ENCODE assay signal across 8 cellular contexts in the genomic region with DNA sequence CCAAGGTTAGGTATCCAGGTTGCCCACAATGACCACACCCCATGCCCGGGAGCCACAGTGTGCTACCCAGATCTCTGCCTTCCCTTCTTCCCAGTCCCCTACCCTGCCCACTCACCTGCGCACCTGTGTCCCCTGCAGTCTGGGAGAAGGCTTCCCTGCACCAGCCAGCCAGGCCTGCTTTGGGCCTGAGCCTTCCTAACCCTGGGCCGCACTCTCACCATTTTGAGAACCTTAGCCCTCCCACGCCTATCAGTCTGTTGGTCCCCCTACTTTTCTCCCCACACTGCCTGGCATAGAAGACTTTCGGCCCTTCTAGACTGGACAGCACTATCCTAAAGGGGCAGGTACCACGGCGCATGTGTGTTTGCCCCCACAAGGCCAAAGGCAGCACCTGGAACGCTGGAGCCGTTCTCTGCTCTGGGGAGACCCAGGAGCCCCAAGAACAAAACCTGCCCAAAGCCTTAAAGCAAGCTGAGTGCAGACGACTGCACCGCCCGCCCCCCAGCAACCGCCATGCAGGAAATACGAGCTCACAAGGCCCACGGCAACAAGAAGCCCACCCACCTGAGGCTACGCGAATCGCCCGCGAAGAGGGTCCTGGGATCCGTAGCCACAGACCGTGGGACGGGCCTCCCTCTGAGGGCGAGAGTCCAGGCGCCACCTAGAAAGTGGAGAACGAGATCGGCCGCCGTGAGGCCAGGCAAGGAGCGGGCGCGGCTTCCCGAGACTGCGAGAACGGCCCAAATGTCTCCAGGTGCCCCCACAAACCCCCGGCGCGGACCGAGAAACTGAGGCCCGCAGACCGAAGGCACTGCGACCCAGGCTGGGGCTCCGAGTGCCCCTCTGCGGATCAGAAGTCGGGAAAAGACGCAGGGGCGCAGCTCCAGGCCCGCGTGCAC. TPM values are rescaled to one million over a fixed set of nuclear protein-coding genes. Genes with fewer than 3 reads are reported as not detected.
DNase-seq lines count a peak whose midpoint lies in the region; ATAC-seq and TF ChIP-seq lines count a peak whose summit lies in the region.

No MANE protein-coding gene starts in this region.

- peak overlapping the region; percentile 97 for H3K27ac ChIP-seq in CD8-positive, alpha-beta memory T cell (ENCODE audit: low read depth, low read length)
- H3K27ac ChIP-seq in endodermal cell (ENCODE audit: low read depth, low read length) (peak overlapping the region; percentile 70), mucosa of rectum (ENCODE audit: low read depth in 2 of 2, low read length in 2 of 2) (peak overlapping the region; percentile 64 to 91), aorta (ENCODE audit: low read depth in 1 of 2, low read length in 2 of 2) (peak overlapping the region in 1 of 2 donors; percentile 70)

- H3K4me3 ChIP-seq in CD8-positive, alpha-beta memory T cell (ENCODE audit: low read length): peak overlapping the region; percentile 90
- H3K4me3 ChIP-seq in endodermal cell (ENCODE audit: low read length) (peak overlapping the region; percentile 95), mucosa of rectum (ENCODE audit: low read length in 2 of 2) (peak overlapping the region; percentile 86 to 87), aorta (ENCODE audit: low read length in 2 of 2) (peak overlapping the region; percentile 59 to 79)

- CTCF ChIA-PET in CD8-positive, alpha-beta memory T cell (lab: Charles Lee): interaction anchor here (3.1 kb wide), 1 partner anchor 38 kb away, joined by 10 read pairs; no protein-coding TSS in a partner anchor

- H3K27me3 ChIP-seq in CD8-positive, alpha-beta memory T cell (ENCODE audit: insufficient read depth, low read length, poor library complexity, severe bottlenecking): no peaks in the 10 kb centered on the region
- H3K27me3 ChIP-seq in endodermal cell (ENCODE audit: control insufficient read depth, insufficient read depth, low read length, poor library complexity, severe bottlenecking) (no peaks in the 10 kb centered on the region), mucosa of rectum (ENCODE audit: control insufficient read depth in 2 of 2, insufficient read depth in 2 of 2, low read length in 2 of 2) (no peaks in the 10 kb centered on the region), aorta (ENCODE audit: control insufficient read depth in 1 of 2, insufficient read depth in 2 of 2, low read length in 1 of 2) (no peaks in the 10 kb centered on the region)

- peak overlapping the region; percentile 7 to 98 (median 91) for H3K27ac Mint-ChIP-seq in CD8-positive, alpha-beta memory T cell
- H3K27ac Mint-ChIP-seq in endodermal cell: peak overlapping the region; percentile 93

- intact Hi-C loops in aorta (cut with DNase I): loop anchor here in 1 of 2 donors (10.0 kb wide), 1 partner anchor 61 kb away; no protein-coding TSS in a partner anchor

- POLR2A ChIA-PET in CD8-positive, alpha-beta memory T cell (lab: Charles Lee): interaction anchor here (2.7 kb wide), 1 partner anchor 38 kb away, joined by 25 read pairs; no protein-coding TSS in a partner anchor

- WGBS in endodermal cell (ENCODE audit: insufficient coverage in 1 of 2, insufficient read length in 1 of 2), 2 experiments: 3 to 4% methylated on average over 29 to 49 of the region's 49 CpGs
- 1% methylated on average over 44 to 49 of the region's 49 CpGs for WGBS in aorta, 2 donors

- ATAC-seq in GM21825 (IDR thresholded peaks at IDR 0.05; ENCODE audit: unreplicated experiment) (peak; percentile 3), aorta (ENCODE audit: low FRiP score) (no peak), GM21737 (IDR thresholded peaks at IDR 0.05; ENCODE audit: unreplicated experiment) (no peak)

- DNase-seq in CD8-positive, alpha-beta memory T cell: peak in 3 of 5 donors; percentile 12 to 42 (median 39)
- DNase-seq in RPMI7951 (ENCODE audit: low read depth): peak; percentile 10
- peak; percentile 61 for DNase-seq in endodermal cell
- DNase-seq in aorta: peak in 1 of 2 donors; percentile 51
- DNase-seq in NCI-H2029 treated with DMSO at 0.1 percent for 48 hours (lab: John Stamatoyannopoulos, UW): no peak

- peaks cover 20% of the 10 kb centered on the region for H3K36me3 ChIP-seq in CD8-positive, alpha-beta memory T cell (ENCODE audit: insufficient read depth, low read length)
- H3K36me3 ChIP-seq in endodermal cell (ENCODE audit: control insufficient read depth, insufficient read depth, low read length) (peaks cover 23% of the 10 kb centered on the region), mucosa of rectum (ENCODE audit: control insufficient read depth in 2 of 2, insufficient read depth in 2 of 2, low read length in 2 of 2) (peaks cover 13 to 26% of the 10 kb centered on the region in 2 donors), aorta (ENCODE audit: control insufficient read depth in 1 of 2, insufficient read depth in 2 of 2, low read length in 1 of 2) (no peaks in the 10 kb centered on the region)

- H3K9me3 Mint-ChIP-seq in CD8-positive, alpha-beta memory T cell: no peaks in the 10 kb centered on the region
- H3K9me3 Mint-ChIP-seq in endodermal cell: no peaks in the 10 kb centered on the region

- peaks cover 0 to 42% (median 0%) of the 10 kb centered on the region in 3 donors for H3K36me3 Mint-ChIP-seq in CD8-positive, alpha-beta memory T cell
- peaks cover 22% of the 10 kb centered on the region for H3K36me3 Mint-ChIP-seq in endodermal cell (ENCODE audit: low read depth)

- H3K4me3 Mint-ChIP-seq in CD8-positive, alpha-beta memory T cell: peak overlapping the region; percentile 91 to 99 (median 94)
- H3K4me3 Mint-ChIP-seq in endodermal cell: peak overlapping the region; percentile 96

- H3K27me3 Mint-ChIP-seq in CD8-positive, alpha-beta memory T cell: no peaks in the 10 kb centered on the region
- no peaks in the 10 kb centered on the region for H3K27me3 Mint-ChIP-seq in endodermal cell (ENCODE audit: insufficient read depth)

- H3K4me1 Mint-ChIP-seq in CD8-positive, alpha-beta memory T cell: peaks cover 29 to 53% (median 42%) of the 10 kb centered on the region in 3 donors
- peaks cover 38% of the 10 kb centered on the region for H3K4me1 Mint-ChIP-seq in endodermal cell

- peaks cover 27% of the 10 kb centered on the region for H3K4me1 ChIP-seq in CD8-positive, alpha-beta memory T cell (ENCODE audit: insufficient read depth, low read length)
- H3K4me1 ChIP-seq in endodermal cell (ENCODE audit: control insufficient read depth, insufficient read depth, low read length) (peaks cover 5% of the 10 kb centered on the region), mucosa of rectum (ENCODE audit: control insufficient read depth in 2 of 2, insufficient read depth in 2 of 2, low read length in 2 of 2) (peaks cover 20 to 25% of the 10 kb centered on the region in 2 donors), aorta (ENCODE audit: control insufficient read depth in 1 of 2, insufficient read depth in 2 of 2, low read length in 2 of 2) (no peaks in the 10 kb centered on the region)

- H3K9me3 ChIP-seq in CD8-positive, alpha-beta memory T cell (ENCODE audit: low read length): no peaks in the 10 kb centered on the region
- H3K9me3 ChIP-seq in endodermal cell (ENCODE audit: control insufficient read depth, low read length) (no peaks in the 10 kb centered on the region), mucosa of rectum (ENCODE audit: control insufficient read depth in 2 of 2, low read length in 2 of 2) (no peaks in the 10 kb centered on the region), aorta (ENCODE audit: control insufficient read depth, low read length) (no peaks in the 10 kb centered on the region)

- H3K9ac ChIP-seq in endodermal cell (ENCODE audit: extremely low read depth, low read length, poor library complexity, severe bottlenecking) (peak overlapping the region; percentile 85), mucosa of rectum (ENCODE audit: low read depth in 1 of 2, low read length in 2 of 2) (peak overlapping the region; percentile 84 to 88)

- no peak for TF ChIP-seq CTCF in endodermal cell (conservative IDR thresholded peaks at IDR 0.05)

RNA-seq across cellular contexts. Expression of a gene that starts 0.5 kb away (rescaled TPM):
- 10 to 100 TPM; 16.6 to 17.9 TPM for total RNA-seq in CD8-positive, alpha-beta memory T cell
- 14.2 TPM for polyA plus RNA-seq in CD8-positive, alpha-beta memory T cell
- total RNA-seq in RPMI7951 (2014; rRNA removed; shearing (Covaris generic)): 11.9 and 12.4 TPM in 2 replicates
- total RNA-seq in endodermal cell (10 to 100 TPM in 1 of 2 donors, 1 to 10 TPM in 1; 9.5 to 12.2 TPM), aorta (1 to 10 TPM; 4.7 to 5.0 TPM)
- 10.1 TPM for polyA plus RNA-seq in endodermal cell (2013, experiment 1 of 2)
- 7.7 TPM for polyA plus RNA-seq in endodermal cell (2013, experiment 2 of 2)
- polyA plus RNA-seq in aorta: 10 to 100 TPM in 1 of 2 donors, 1 to 10 TPM in 1; 4.3 to 12.6 TPM

RNA-seq across cellular contexts. Expression of a gene that starts 0.5 kb away (rescaled TPM):
- total RNA-seq in CD8-positive, alpha-beta memory T cell: 10 to 100 TPM; 18.1 to 23.2 TPM
- polyA plus RNA-seq in CD8-positive, alpha-beta memory T cell: 10.8 TPM
- 5.0 and 8.5 TPM in 2 replicates for total RNA-seq in RPMI7951 (2014; rRNA removed; shearing (Covaris generic))
- total RNA-seq in endodermal cell (10 to 100 TPM; 20.6 to 22.2 TPM), aorta (10 to 100 TPM in 1 of 2 donors, 1 to 10 TPM in 1; 7.7 to 16.6 TPM)
- 12.4 TPM for polyA plus RNA-seq in endodermal cell (2013, experiment 1 of 2)
- polyA plus RNA-seq in endodermal cell (2013, experiment 2 of 2): 12.1 TPM
- 1 to 10 TPM; 5.5 to 8.0 TPM for polyA plus RNA-seq in aorta
